In genomic region chr6:54195637-54196036, GRCh38 we compare ENCODE assay signal across 37 cellular contexts.
"Had no signal": no experiment of that assay in that cellular context is flagged by ENCODE, and none has a peak within 500 bp of the region (broad histone marks: within the 10 kb centered on the region; RNA-seq: fewer than 3 reads in every experiment).

No MANE protein-coding gene starts in this region.

- H3K4me3 ChIP-seq: MG63 had no signal

- H3K9me3 ChIP-seq: MG63 had no signal

- H3K27me3 ChIP-seq: MG63 had no signal

- DNase-seq: Karpas-422, Kasumi-1, MG63, MM.1S, MV-4-11, NCI-H1048, NCI-H1092, NCI-H1092 treated with DMSO at 0.1 percent for 48 hours, NCI-H1105, NCI-H1105 treated with DMSO at 0.1 percent for 48 hours, NCI-H1417, NCI-H1417 treated with DMSO at 0.1 percent for 48 hours, NCI-H1436, NCI-H1436 treated with DMSO at 0.1 percent for 48 hours, NCI-H146, NCI-H1694, NCI-H1694 treated with DMSO at 0.1 percent for 48 hours, NCI-H187, NCI-H187 treated with DMSO at 0.1 percent for 48 hours, NCI-H1930, NCI-H2029, NCI-H2029 treated with DMSO at 0.1 percent for 48 hours, NCI-H2081, NCI-H2081 treated with DMSO at 0.1 percent for 48 hours, NCI-H2107, NCI-H2171, NCI-H2171 treated with DMSO at 0.1 percent for 48 hours, NCI-H2227 treated with DMSO at 0.1 percent for 48 hours, NCI-H226, NCI-H345, NCI-H446, NCI-H446 treated with DMSO at 0.1 percent for 48 hours, NCI-H510A, NCI-H510A treated with DMSO at 0.1 percent for 48 hours, NCI-H524, NCI-H524 treated with DMSO at 0.1 percent for 48 hours, NCI-H526 had no signal

- H3K36me3 ChIP-seq: MG63 had no signal
